In the genomic region with DNA sequence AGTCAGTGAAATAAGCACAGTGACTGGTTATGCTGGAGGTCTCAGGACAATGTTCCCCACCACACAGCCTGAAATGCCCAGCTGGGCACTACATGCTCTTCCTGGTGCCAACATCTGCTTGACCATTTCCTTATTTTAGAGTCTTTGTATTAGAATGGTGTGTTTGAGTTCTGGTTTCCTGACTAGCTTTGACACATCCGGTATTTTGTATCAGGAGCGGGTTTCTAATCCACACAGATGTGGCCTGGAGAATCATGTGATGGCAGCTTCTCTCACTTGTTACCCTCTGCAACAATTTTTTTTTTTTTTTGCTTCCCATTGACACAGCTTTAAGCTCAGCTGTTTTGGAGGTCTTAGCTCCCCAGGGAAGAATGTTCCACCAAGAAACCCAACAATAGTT, we compare ENCODE assay signal across 12 cellular contexts.
DNase-seq lines count a peak whose midpoint lies in the region; TF ChIP-seq lines count a peak whose summit lies in the region.
"Had no signal": no experiment of that assay in that cellular context is flagged by ENCODE, and none has a peak within 500 bp of the region (broad histone marks: within the 10 kb centered on the region; RNA-seq: fewer than 3 reads in every experiment).

No MANE protein-coding gene starts in this region.

- POLR2A ChIA-PET in SK-N-SH (lab: Yijun Ruan, JAX) = no interaction called here

- H3K36me3 ChIP-seq in MM.1S (replicated peaks; ENCODE audit: insufficient read depth, low read length) (no peaks in the 10 kb centered on the region), SK-N-SH (replicated peaks in 1 of 2; ENCODE audit: control insufficient read depth in 1 of 2, insufficient read depth in 2 of 2, low read length in 1 of 2) (no peaks in the 10 kb centered on the region)
- H3K36me3 ChIP-seq: SJSA1 had no signal

- DNase-seq in Ammon's horn (ENCODE audit: low spot score) (peak; percentile 51), GF-D8 (lab: John Stamatoyannopoulos, UW) (peak; percentile 27), MM.1S (peak; percentile 67), medulla oblongata (ENCODE audit: extremely low spot score) (peak; percentile 43), SKM-1 treated with dmso at 0.1 percent for 144 hours (lab: John Stamatoyannopoulos, UW; ENCODE audit: unreplicated experiment) (no peak), SK-N-SH (no peak), NCI-H1048 (lab: John Stamatoyannopoulos, UW) (no peak)
- DNase-seq: HCEC 1CT, IMR-90, NCI-H146, NCI-H2227 treated with DMSO at 0.1 percent for 48 hours had no signal

- H2AFZ ChIP-seq in MM.1S (ENCODE audit: low read length) (peak overlapping the region; percentile 53), SK-N-SH (ENCODE audit: low read depth) (no peak overlapping the region)

- H3K4me2 ChIP-seq in MM.1S (ENCODE audit: low read depth, low read length) (peak overlapping the region; percentile 56), SK-N-SH (no peak overlapping the region)

- H3K4me3 ChIP-seq in MM.1S (ENCODE audit: low read length) (peak overlapping the region; percentile 18; the same call in 1 of the 2 replicates), SK-N-SH (ENCODE audit: low read depth in 2 of 2, low read length in 1 of 2) (no peak overlapping the region)
- H3K4me3 ChIP-seq: SJSA1 had no signal

- CTCF ChIA-PET in SK-N-SH (lab: Yijun Ruan, JAX) = interaction anchor here (0.8 to 1.3 kb wide), 3 partner anchors 16 to 134 kb away, joined by 3 to 6 read pairs (median 3); no protein-coding TSS in a partner anchor

- H3K27ac ChIP-seq in MM.1S (ENCODE audit: low read length) = peak overlapping the region; percentile 78
- H3K27ac ChIP-seq in SK-N-SH (ENCODE audit: low read depth in 2 of 2, low read length in 1 of 2) = no peak overlapping the region
- H3K27ac ChIP-seq: SJSA1 had no signal

- TF ChIP-seq EP300 in SK-N-SH (IDR thresholded peaks at IDR 0.05; ENCODE audit: borderline replicate concordance in 1 of 2, low read depth in 1 of 2, low read length in 1 of 2) = no peak

- H3K9me2 ChIP-seq in MM.1S (replicated peaks; ENCODE audit: insufficient read depth, low read length) (no peaks in the 10 kb centered on the region), SK-N-SH (no peaks in the 10 kb centered on the region)

- no peaks in the 10 kb centered on the region for H3K9me3 ChIP-seq in MM.1S (replicated peaks; ENCODE audit: insufficient read depth, low read length)
- H3K9me3 ChIP-seq in SK-N-SH = no peaks in the 10 kb centered on the region
- H3K9me3 ChIP-seq: SJSA1 had no signal

- peak overlapping the region; percentile 26; the same call in 1 of the 2 replicates for H3K9ac ChIP-seq in MM.1S (ENCODE audit: low read length)
- H3K9ac ChIP-seq in SK-N-SH = no peak overlapping the region

- peaks cover 10% of the 10 kb centered on the region for H3F3A ChIP-seq in MM.1S (ENCODE audit: insufficient read depth, low read length)
- H3F3A ChIP-seq in SK-N-SH (replicated peaks; ENCODE audit: insufficient read depth) = no peaks in the 10 kb centered on the region

- no peak for TF ChIP-seq RAD21 in SK-N-SH (IDR thresholded peaks at IDR 0.05; ENCODE audit: low read length)

- H4K20me1 ChIP-seq in MM.1S (ENCODE audit: insufficient read depth, low read length) (no peaks in the 10 kb centered on the region), SK-N-SH (ENCODE audit: insufficient read depth) (no peaks in the 10 kb centered on the region)

- H3K79me2 ChIP-seq in MM.1S (ENCODE audit: low read length) (no peaks in the 10 kb centered on the region), SK-N-SH (ENCODE audit: insufficient read depth) (no peaks in the 10 kb centered on the region)

- H3K27me3 ChIP-seq in MM.1S (replicated peaks; ENCODE audit: insufficient read depth, low read length) (no peaks in the 10 kb centered on the region), SK-N-SH (ENCODE audit: insufficient read depth) (no peaks in the 10 kb centered on the region)
- H3K27me3 ChIP-seq: SJSA1 had no signal

- H3K4me1 ChIP-seq in MM.1S (ENCODE audit: low read length) = peaks cover 45% of the 10 kb centered on the region
- peaks cover 0 to 7% of the 10 kb centered on the region in 2 experiments; a peak in 1 of 4 replicates for H3K4me1 ChIP-seq in SK-N-SH (ENCODE audit: control insufficient read depth in 1 of 2, insufficient read depth in 2 of 2, low read depth in 1 of 2, low read length in 1 of 2)
- H3K4me1 ChIP-seq: SJSA1 had no signal

- TF ChIP-seq CTCF in MM.1S (IDR thresholded peaks at IDR 0.05; ENCODE audit: low read length) = no peak
- no peak for TF ChIP-seq CTCF in SK-N-SH (IDR thresholded peaks at IDR 0.05)

- WGBS in SK-N-SH (ENCODE audit: low lambda C conversion rate) = 47% methylated on average over 2 of the region's 2 CpGs

TF ChIP-seq in SK-N-SH, 30 proteins besides CTCF, POLR2A, EP300 and RAD21 (continues in another document):
- TF ChIP-seq RFX5 (IDR thresholded peaks at IDR 0.05; ENCODE audit: low read length) (no peak), FOXJ3 (CRISPR knock-in tag; IDR thresholded peaks at IDR 0.05) (no peak), ELF1 (IDR thresholded peaks at IDR 0.05) (no peak), EZH2phosphoT487 (IDR thresholded peaks at IDR 0.05; ENCODE audit: borderline replicate concordance, low read depth) (no peak), JUND (IDR thresholded peaks at IDR 0.05) (no peak), NRF1 (IDR thresholded peaks at IDR 0.05; ENCODE audit: low read depth, low read length) (no peak), GABPA (IDR thresholded peaks at IDR 0.05; ENCODE audit: low read depth) (no peak), RCOR1 (IDR thresholded peaks at IDR 0.05; ENCODE audit: low read length) (no peak), TAF1 (IDR thresholded peaks at IDR 0.05; ENCODE audit: borderline replicate concordance, low read depth, low read length) (no peak), SMC3 (IDR thresholded peaks at IDR 0.05; ENCODE audit: low read depth, low read length) (no peak), GATA2 (CRISPR knock-in tag; IDR thresholded peaks at IDR 0.05) (no peak), FOXM1 (IDR thresholded peaks at IDR 0.05; ENCODE audit: low read depth) (no peak)
- TF ChIP-seq, protein P1, sequence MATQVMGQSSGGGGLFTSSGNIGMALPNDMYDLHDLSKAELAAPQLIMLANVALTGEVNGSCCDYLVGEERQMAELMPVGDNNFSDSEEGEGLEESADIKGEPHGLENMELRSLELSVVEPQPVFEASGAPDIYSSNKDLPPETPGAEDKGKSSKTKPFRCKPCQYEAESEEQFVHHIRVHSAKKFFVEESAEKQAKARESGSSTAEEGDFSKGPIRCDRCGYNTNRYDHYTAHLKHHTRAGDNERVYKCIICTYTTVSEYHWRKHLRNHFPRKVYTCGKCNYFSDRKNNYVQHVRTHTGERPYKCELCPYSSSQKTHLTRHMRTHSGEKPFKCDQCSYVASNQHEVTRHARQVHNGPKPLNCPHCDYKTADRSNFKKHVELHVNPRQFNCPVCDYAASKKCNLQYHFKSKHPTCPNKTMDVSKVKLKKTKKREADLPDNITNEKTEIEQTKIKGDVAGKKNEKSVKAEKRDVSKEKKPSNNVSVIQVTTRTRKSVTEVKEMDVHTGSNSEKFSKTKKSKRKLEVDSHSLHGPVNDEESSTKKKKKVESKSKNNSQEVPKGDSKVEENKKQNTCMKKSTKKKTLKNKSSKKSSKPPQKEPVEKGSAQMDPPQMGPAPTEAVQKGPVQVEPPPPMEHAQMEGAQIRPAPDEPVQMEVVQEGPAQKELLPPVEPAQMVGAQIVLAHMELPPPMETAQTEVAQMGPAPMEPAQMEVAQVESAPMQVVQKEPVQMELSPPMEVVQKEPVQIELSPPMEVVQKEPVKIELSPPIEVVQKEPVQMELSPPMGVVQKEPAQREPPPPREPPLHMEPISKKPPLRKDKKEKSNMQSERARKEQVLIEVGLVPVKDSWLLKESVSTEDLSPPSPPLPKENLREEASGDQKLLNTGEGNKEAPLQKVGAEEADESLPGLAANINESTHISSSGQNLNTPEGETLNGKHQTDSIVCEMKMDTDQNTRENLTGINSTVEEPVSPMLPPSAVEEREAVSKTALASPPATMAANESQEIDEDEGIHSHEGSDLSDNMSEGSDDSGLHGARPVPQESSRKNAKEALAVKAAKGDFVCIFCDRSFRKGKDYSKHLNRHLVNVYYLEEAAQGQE (IDR thresholded peaks at IDR 0.05; ENCODE audit: low read depth, low read length) = no peak
- TF ChIP-seq, protein P2, sequence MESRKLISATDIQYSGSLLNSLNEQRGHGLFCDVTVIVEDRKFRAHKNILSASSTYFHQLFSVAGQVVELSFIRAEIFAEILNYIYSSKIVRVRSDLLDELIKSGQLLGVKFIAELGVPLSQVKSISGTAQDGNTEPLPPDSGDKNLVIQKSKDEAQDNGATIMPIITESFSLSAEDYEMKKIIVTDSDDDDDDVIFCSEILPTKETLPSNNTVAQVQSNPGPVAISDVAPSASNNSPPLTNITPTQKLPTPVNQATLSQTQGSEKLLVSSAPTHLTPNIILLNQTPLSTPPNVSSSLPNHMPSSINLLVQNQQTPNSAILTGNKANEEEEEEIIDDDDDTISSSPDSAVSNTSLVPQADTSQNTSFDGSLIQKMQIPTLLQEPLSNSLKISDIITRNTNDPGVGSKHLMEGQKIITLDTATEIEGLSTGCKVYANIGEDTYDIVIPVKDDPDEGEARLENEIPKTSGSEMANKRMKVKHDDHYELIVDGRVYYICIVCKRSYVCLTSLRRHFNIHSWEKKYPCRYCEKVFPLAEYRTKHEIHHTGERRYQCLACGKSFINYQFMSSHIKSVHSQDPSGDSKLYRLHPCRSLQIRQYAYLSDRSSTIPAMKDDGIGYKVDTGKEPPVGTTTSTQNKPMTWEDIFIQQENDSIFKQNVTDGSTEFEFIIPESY (IDR thresholded peaks at IDR 0.05; ENCODE audit: borderline replicate concordance, low read depth) = no peak
- TF ChIP-seq, protein P3, sequence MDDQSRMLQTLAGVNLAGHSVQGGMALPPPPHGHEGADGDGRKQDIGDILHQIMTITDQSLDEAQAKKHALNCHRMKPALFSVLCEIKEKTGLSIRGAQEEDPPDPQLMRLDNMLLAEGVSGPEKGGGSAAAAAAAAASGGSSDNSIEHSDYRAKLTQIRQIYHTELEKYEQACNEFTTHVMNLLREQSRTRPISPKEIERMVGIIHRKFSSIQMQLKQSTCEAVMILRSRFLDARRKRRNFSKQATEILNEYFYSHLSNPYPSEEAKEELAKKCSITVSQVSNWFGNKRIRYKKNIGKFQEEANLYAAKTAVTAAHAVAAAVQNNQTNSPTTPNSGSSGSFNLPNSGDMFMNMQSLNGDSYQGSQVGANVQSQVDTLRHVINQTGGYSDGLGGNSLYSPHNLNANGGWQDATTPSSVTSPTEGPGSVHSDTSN (IDR thresholded peaks at IDR 0.05) = no peak
- TF ChIP-seq, protein P4, sequence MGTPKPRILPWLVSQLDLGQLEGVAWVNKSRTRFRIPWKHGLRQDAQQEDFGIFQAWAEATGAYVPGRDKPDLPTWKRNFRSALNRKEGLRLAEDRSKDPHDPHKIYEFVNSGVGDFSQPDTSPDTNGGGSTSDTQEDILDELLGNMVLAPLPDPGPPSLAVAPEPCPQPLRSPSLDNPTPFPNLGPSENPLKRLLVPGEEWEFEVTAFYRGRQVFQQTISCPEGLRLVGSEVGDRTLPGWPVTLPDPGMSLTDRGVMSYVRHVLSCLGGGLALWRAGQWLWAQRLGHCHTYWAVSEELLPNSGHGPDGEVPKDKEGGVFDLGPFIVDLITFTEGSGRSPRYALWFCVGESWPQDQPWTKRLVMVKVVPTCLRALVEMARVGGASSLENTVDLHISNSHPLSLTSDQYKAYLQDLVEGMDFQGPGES (IDR thresholded peaks at IDR 0.05; ENCODE audit: low read depth, low read length) = no peak

Comparison
In these comparisons a context has a peak if more than half of its experiments do, and no peak if none do; other contexts are left out.
1. DNase-seq: peak in Ammon's horn (single experiment), GF-D8 (single experiment), MM.1S (single experiment) and medulla oblongata (single experiment); none in SKM-1 treated with dmso at 0.1 percent for 144 hours (single experiment), SK-N-SH (single experiment) and NCI-H1048 (single experiment).